Comparison of ENCODE assay signal across 27 cellular contexts in the genomic region with DNA sequence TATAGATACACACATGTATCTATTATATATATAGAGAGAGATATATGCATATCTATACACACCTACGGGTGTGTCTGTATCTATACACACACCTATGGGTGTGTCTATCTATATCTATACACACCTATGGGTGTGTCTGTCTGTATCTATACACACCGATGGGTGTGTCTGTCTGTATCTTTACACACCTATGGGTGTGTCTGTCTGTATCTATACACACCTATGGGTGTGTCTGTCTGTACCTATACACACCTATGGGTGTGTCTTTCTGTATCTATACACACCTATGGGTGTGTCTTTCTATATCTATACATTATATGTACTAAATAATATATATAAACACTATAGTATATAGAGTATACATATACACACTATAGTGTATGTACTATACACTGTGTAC.
"Had no signal": no experiment of that assay in that cellular context is flagged by ENCODE, and none has a peak within 500 bp of the region (broad histone marks: within the 10 kb centered on the region; RNA-seq: fewer than 3 reads in every experiment).

No MANE protein-coding gene starts in this region.

- H3K4me3 ChIP-seq: colonic mucosa, coronary artery, dorsolateral prefrontal cortex, esophagus muscularis mucosa, esophagus squamous epithelium, gastrocnemius medialis, gastroesophageal sphincter, heart left ventricle, heart right ventricle, hepatocyte had no signal

- H3K27ac ChIP-seq: colonic mucosa, coronary artery, dorsolateral prefrontal cortex, epithelial cell of prostate, esophagus muscularis mucosa, esophagus squamous epithelium, foreskin keratinocyte, gastrocnemius medialis, gastroesophageal sphincter, heart left ventricle, heart right ventricle, hepatocyte had no signal

- H3K36me3 ChIP-seq: colonic mucosa, esophagus muscularis mucosa, esophagus squamous epithelium, gastrocnemius medialis, gastroesophageal sphincter, heart left ventricle, heart right ventricle had no signal

- H3K9me3 ChIP-seq: colonic mucosa, esophagus muscularis mucosa, esophagus squamous epithelium, gastrocnemius medialis, gastroesophageal sphincter, heart left ventricle, heart right ventricle had no signal

- H3K27me3 ChIP-seq: colonic mucosa, dorsolateral prefrontal cortex, esophagus muscularis mucosa, esophagus squamous epithelium, foreskin keratinocyte, gastrocnemius medialis, gastroesophageal sphincter, heart left ventricle, heart right ventricle, hepatocyte had no signal

- FAIRE-seq: colon, endometrium, endothelial cell of umbilical vein had no signal

- DNase-seq: colonic mucosa; cortex of kidney; dermis blood vessel endothelial cell; dorsolateral prefrontal cortex; effector CD4-positive, alpha-beta T cell; effector CD8-positive, alpha-beta T cell; effector memory CD4-positive, alpha-beta T cell; effector memory CD8-positive, alpha-beta T cell; endodermal cell; erythroblast; esophagus squamous epithelium; foreskin fibroblast; foreskin keratinocyte; foreskin melanocyte; gastrocnemius medialis; glutamatergic neuron; head of caudate nucleus; heart left ventricle; heart right ventricle had no signal

- H3K4me1 ChIP-seq: colonic mucosa, esophagus squamous epithelium, foreskin keratinocyte had no signal
